ENCODE assay signal across 8 cellular contexts in the genomic region with DNA sequence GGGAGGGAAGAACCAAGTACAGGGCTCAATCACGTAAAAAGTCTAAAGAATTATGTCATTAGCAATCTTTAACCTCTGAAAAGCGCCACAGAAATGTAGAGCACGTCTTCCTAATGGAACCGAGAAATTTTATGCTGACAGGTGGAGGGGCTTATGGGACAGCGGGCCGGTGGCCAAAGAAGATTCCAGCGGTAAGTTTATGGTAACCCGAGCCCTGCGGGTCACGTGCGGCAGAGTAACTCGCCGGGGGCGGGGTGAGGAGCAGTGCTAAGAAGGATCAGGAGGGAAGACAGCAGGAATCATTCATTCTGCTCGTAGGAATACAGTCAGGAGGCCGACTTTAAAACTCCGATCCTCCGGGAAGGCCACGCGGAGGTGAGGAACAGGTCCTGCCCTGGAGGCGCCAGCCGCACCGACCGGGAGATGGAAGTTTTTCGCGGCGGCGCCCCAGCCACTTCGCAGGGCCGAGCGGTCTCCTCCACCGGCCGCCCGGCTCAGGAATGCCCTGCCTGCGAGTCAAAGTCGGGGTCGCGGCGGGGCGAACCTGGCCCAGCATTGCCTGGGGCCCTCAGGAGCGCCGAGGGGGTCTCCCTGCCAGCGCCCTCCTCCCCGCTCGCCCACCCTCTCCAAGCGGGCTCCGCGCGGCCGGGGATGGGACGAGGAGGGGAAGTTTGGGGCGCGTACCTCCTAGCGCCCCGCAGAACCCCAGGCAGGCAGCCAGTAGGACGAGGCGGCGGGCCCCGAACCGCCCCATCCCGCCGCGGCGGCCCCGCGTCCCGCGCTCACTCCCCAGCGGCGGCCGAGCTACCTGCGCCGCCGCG.
A peak's percentile ranks its signal among the peaks of the same experiment; 100 is the strongest.
DNase-seq lines count a peak whose midpoint lies in the region; ATAC-seq and TF ChIP-seq lines count a peak whose summit lies in the region.

No MANE protein-coding gene starts in this region.

- peaks cover 11% of the 10 kb centered on the region for H3K4me1 Mint-ChIP-seq in activated CD4-positive, alpha-beta memory T cell treated with anti-CD3 and anti-CD28 coated beads for 36 hours (ENCODE audit: low read depth)

- H3K4me3 ChIP-seq in cardiac muscle cell, result peak overlapping the region; percentile 44
- H3K4me3 ChIP-seq in osteoblast (ENCODE audit: insufficient read depth, low read length), result peak overlapping the region; percentile 71

- H3K4me1 ChIP-seq in cardiac muscle cell (ENCODE audit: low read depth) (peaks cover 6% of the 10 kb centered on the region), osteoblast (ENCODE audit: insufficient read depth, low read length) (peaks cover 15% of the 10 kb centered on the region)

- H3K27me3 Mint-ChIP-seq in activated CD4-positive, alpha-beta memory T cell treated with anti-CD3 and anti-CD28 coated beads for 36 hours, result peaks cover 63% of the 10 kb centered on the region

- H3K27me3 ChIP-seq in cardiac muscle cell, result peaks cover 11% of the 10 kb centered on the region
- peaks cover 8% of the 10 kb centered on the region for H3K27me3 ChIP-seq in osteoblast (ENCODE audit: insufficient read depth, low read length)

- no peaks in the 10 kb centered on the region for H3K9me3 Mint-ChIP-seq in activated CD4-positive, alpha-beta memory T cell treated with anti-CD3 and anti-CD28 coated beads for 36 hours

- H3K27ac Mint-ChIP-seq in activated CD4-positive, alpha-beta memory T cell treated with anti-CD3 and anti-CD28 coated beads for 36 hours, result no peak overlapping the region

- no peaks in the 10 kb centered on the region for H3K36me3 Mint-ChIP-seq in activated CD4-positive, alpha-beta memory T cell treated with anti-CD3 and anti-CD28 coated beads for 36 hours

- in situ Hi-C loops in KBM-7 (cut with MboI; ENCODE audit: low pct_unique_long_range_greater_than_20kb, low sequenced_read_pairs), result no loop called here

- H3K79me2 ChIP-seq in osteoblast (ENCODE audit: insufficient read depth, low read length), result no peaks in the 10 kb centered on the region

- H3K9me3 ChIP-seq in cardiac muscle cell (ENCODE audit: low read depth) (no peaks in the 10 kb centered on the region), osteoblast (ENCODE audit: low read depth, low read length) (no peaks in the 10 kb centered on the region)

- POLR2A ChIA-PET in activated CD4-positive, alpha-beta memory T cell treated with anti-CD3 and anti-CD28 coated beads for 36 hours (lab: Charles Lee), result no interaction called here

- intact Hi-C loops in activated CD4-positive, alpha-beta memory T cell treated with anti-CD3 and anti-CD28 coated beads for 36 hours (cut with micrococcal nuclease), result loop anchor here (2.0 kb wide), 1 partner anchor 19 kb away; no protein-coding TSS in a partner anchor

- peak overlapping the region; percentile 54 for H3K4me3 Mint-ChIP-seq in activated CD4-positive, alpha-beta memory T cell treated with anti-CD3 and anti-CD28 coated beads for 36 hours

- H3K27ac ChIP-seq in cardiac muscle cell, result no peak overlapping the region
- H3K27ac ChIP-seq in osteoblast (ENCODE audit: low read depth, low read length), result no peak overlapping the region

- DNase-seq in Daoy (ENCODE audit: low read depth), result peak; percentile 76
- no peak for DNase-seq in activated CD4-positive, alpha-beta memory T cell treated with anti-CD3 and anti-CD28 coated beads for 36 hours
- peak; percentile 72 to 80 for DNase-seq in cardiac muscle cell (ENCODE audit: low read depth in 1 of 2, low spot score in 1 of 2)
- peak; percentile 90 for DNase-seq in osteoblast (ENCODE audit: insufficient read length, low spot score, missing footprints)
- no peak for DNase-seq in KBM-7
- no peak for DNase-seq in NCI-H526 treated with DMSO at 0.1 percent for 48 hours (lab: John Stamatoyannopoulos, UW)

- TF ChIP-seq CTCF in cardiac muscle cell (IDR thresholded peaks at IDR 0.05; ENCODE audit: low read depth, low read length) (no peak), osteoblast (IDR thresholded peaks at IDR 0.05; ENCODE audit: extremely low read depth, low read depth, low read length) (no peak)

- H2AFZ ChIP-seq in osteoblast (ENCODE audit: low read length), result peak overlapping the region; percentile 85

- ATAC-seq in HG02973 (IDR thresholded peaks at IDR 0.05; ENCODE audit: unreplicated experiment) (no peak), HG03520 (IDR thresholded peaks at IDR 0.05; ENCODE audit: unreplicated experiment) (no peak)

- H3K4me2 ChIP-seq in osteoblast (ENCODE audit: insufficient read depth, low read length), result peak overlapping the region; percentile 83

- H3K36me3 ChIP-seq in cardiac muscle cell (no peaks in the 10 kb centered on the region), osteoblast (ENCODE audit: insufficient read depth, low read length) (no peaks in the 10 kb centered on the region)

- CTCF ChIA-PET in activated CD4-positive, alpha-beta memory T cell treated with anti-CD3 and anti-CD28 coated beads for 36 hours (lab: Charles Lee), result interaction anchor here (1.0 kb wide), 1 partner anchor 464 kb away, joined by 3 read pairs; no protein-coding TSS in a partner anchor

- H4K20me1 ChIP-seq in osteoblast (ENCODE audit: insufficient read depth, low read length), result no peaks in the 10 kb centered on the region

Comparison
In these comparisons a context has a peak if more than half of its experiments do, and no peak if none do; other contexts are left out.
1. DNase-seq: peak in Daoy (single experiment), cardiac muscle cell (2 of 2) and osteoblast (single experiment); none in activated CD4-positive, alpha-beta memory T cell treated with anti-CD3 and anti-CD28 coated beads for 36 hours (single experiment), KBM-7 (single experiment) and NCI-H526 treated with DMSO at 0.1 percent for 48 hours (single experiment).